In the genomic region with DNA sequence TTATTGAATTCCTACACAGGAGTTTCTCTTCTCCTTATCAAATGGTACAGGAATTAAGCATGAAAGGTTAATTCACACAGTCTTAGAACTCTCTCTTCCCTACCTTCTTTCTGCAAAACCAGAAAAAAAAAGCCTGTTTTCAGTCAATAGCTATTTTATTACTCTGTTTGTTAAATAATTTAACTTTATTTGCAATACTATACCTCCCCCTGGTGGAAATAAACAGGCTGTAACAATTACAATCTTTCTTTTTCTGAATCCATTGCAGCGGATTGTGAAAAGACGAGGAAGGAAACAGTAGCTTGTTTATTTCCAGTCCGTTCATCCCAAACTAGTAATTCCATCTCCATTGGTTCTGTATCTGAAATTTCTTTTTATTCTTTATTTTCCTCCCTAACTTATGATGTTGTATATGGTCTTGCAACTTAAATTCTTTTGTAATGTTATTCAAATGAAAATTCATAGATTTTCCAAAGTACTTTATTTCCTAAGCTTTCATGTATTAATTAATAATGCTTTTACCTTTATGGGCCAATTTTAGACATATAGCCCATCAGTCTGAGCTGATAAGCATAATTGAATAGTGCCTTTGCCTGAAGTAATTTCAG, we compare ENCODE assay signal across 9 cellular contexts.
DNase-seq lines count a peak whose midpoint lies in the region; ATAC-seq, FAIRE-seq and TF ChIP-seq lines count a peak whose summit lies in the region.
"Had no signal": no experiment of that assay in that cellular context is flagged by ENCODE, and none has a peak within 500 bp of the region (broad histone marks: within the 10 kb centered on the region; RNA-seq: fewer than 3 reads in every experiment).

No MANE protein-coding gene starts in this region.

- peak; percentile 24; the same call in 1 of the 2 replicates for TF ChIP-seq CTCF in GM12874 (IDR thresholded peaks at IDR 0.05; ENCODE audit: insufficient read depth, low read depth, low read length)

- peaks cover 6% of the 10 kb centered on the region for H3K4me1 ChIP-seq in ACC112 (ENCODE audit: control insufficient read depth, insufficient read depth, low read length, unreplicated experiment)

- peak; percentile 58 for FAIRE-seq in colon (lab: Jason Lieb, UNC)

- H3K4me3 ChIP-seq in ACC112 (ENCODE audit: low read depth, low read length) = no peak overlapping the region

- peak; percentile 38 to 78 for DNase-seq in NCI-H526 (lab: John Stamatoyannopoulos, UW)
- peak; percentile 28 for DNase-seq in naive B cell
- no peak for DNase-seq in stimulated activated naive CD8-positive, alpha-beta T cell treated with anti-CD3 and anti-CD28 coated beads, Interleukin-15, amount 100 ng/mL, for 72 hours
- no peak for DNase-seq in GM19238 (ENCODE audit: insufficient read length, low spot score)

- H3K79me2 ChIP-seq in ACC112 (ENCODE audit: control insufficient read depth, insufficient read depth, low read length, unreplicated experiment) = no peaks in the 10 kb centered on the region

- H3K4me3 Mint-ChIP-seq in naive B cell = no peak overlapping the region
- no peak overlapping the region for H3K4me3 Mint-ChIP-seq in stimulated activated naive CD8-positive, alpha-beta T cell treated with anti-CD3 and anti-CD28 coated beads, Interleukin-15, amount 100 ng/mL, for 72 hours
- H3K4me3 Mint-ChIP-seq: central memory CD8-positive, alpha-beta T cell had no signal

- H3K27ac Mint-ChIP-seq in naive B cell = peak overlapping the region in 1 of 6 donors; percentile 31
- no peak overlapping the region for H3K27ac Mint-ChIP-seq in stimulated activated naive CD8-positive, alpha-beta T cell treated with anti-CD3 and anti-CD28 coated beads, Interleukin-15, amount 100 ng/mL, for 72 hours

- no peaks in the 10 kb centered on the region for H3K27me3 ChIP-seq in ACC112 (ENCODE audit: insufficient read depth, low read length)

- no peaks in the 10 kb centered on the region for H3K36me3 ChIP-seq in ACC112 (ENCODE audit: insufficient read depth, low read length)

- peaks cover 4 to 18% (median 11%) of the 10 kb centered on the region in 7 donors for H3K9me3 Mint-ChIP-seq in naive B cell
- peaks cover 6 to 7% of the 10 kb centered on the region in 2 donors for H3K9me3 Mint-ChIP-seq in stimulated activated naive CD8-positive, alpha-beta T cell treated with anti-CD3 and anti-CD28 coated beads, Interleukin-15, amount 100 ng/mL, for 72 hours

- H3K27ac ChIP-seq in ACC112 (ENCODE audit: low read depth, low read length) = no peak overlapping the region

- peaks cover 0 to 8% of the 10 kb centered on the region in 2 donors for H3K36me3 Mint-ChIP-seq in naive B cell

- peaks cover 15 to 41% (median 33%) of the 10 kb centered on the region in 3 donors for H3K27me3 Mint-ChIP-seq in naive B cell
- H3K27me3 Mint-ChIP-seq in stimulated activated naive CD8-positive, alpha-beta T cell treated with anti-CD3 and anti-CD28 coated beads, Interleukin-15, amount 100 ng/mL, for 72 hours = peaks cover 30% of the 10 kb centered on the region

- no peak for ATAC-seq in naive B cell (ENCODE audit: low read depth in 2 of 2)
- no peak for ATAC-seq in stimulated activated naive CD8-positive, alpha-beta T cell treated with anti-CD3 and anti-CD28 coated beads, Interleukin-15, amount 100 ng/mL, for 72 hours
- ATAC-seq in GM18502 (IDR thresholded peaks at IDR 0.05; ENCODE audit: poor library complexity, unreplicated experiment) = no peak

- no peaks in the 10 kb centered on the region for H3K4me1 Mint-ChIP-seq in naive B cell
- no peaks in the 10 kb centered on the region for H3K4me1 Mint-ChIP-seq in stimulated activated naive CD8-positive, alpha-beta T cell treated with anti-CD3 and anti-CD28 coated beads, Interleukin-15, amount 100 ng/mL, for 72 hours
- H3K4me1 Mint-ChIP-seq: central memory CD8-positive, alpha-beta T cell had no signal

- H2AFZ ChIP-seq in ACC112 (ENCODE audit: low read length, unreplicated experiment) = peak overlapping the region; percentile 88

Comparison
In these comparisons a context has a peak if more than half of its experiments do, and no peak if none do; other contexts are left out.
1. DNase-seq: peak in NCI-H526 (2 of 2) and naive B cell (single experiment); none in stimulated activated naive CD8-positive, alpha-beta T cell treated with anti-CD3 and anti-CD28 coated beads, Interleukin-15, amount 100 ng/mL, for 72 hours (0 of 2) and GM19238 (single experiment).